In the genomic region with DNA sequence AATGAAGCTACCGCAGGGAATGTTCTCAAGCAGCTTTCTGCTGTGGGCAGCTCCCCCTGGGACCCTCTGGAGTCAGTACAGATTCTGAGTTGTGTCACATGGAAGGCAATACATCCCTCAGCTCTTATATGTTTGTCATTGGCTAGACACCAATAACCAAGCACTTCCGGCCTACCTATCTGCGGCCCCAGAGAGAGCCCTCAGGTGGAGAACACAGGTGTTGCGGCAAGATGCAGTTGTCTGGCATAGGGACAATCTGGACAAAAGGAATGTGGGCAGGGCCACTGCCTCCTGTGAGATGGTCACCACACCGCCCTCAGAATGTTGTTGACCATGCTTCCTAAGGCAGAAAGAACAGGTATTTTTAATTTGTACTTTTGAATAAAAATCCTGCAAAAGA, we compare ENCODE assay signal across 10 cellular contexts.
DNase-seq lines count a peak whose midpoint lies in the region; ATAC-seq, FAIRE-seq and TF ChIP-seq lines count a peak whose summit lies in the region.
"Had no signal": no experiment of that assay in that cellular context is flagged by ENCODE, and none has a peak within 500 bp of the region (broad histone marks: within the 10 kb centered on the region; RNA-seq: fewer than 3 reads in every experiment).

No MANE protein-coding gene starts in this region.

- H3K4me3 ChIP-seq in A673 (ENCODE audit: low read depth, low read length, poor library complexity, severe bottlenecking) (no peak overlapping the region), H1 (ENCODE audit: extremely low read depth in 1 of 4, insufficient read depth in 2 of 4, low read depth in 3 of 4, low read length in 4 of 4) (no peak overlapping the region)

- H2BK12ac ChIP-seq in H1 (ENCODE audit: low read depth, low read length), result no peak overlapping the region

- H3K27ac ChIP-seq in A673 (ENCODE audit: low read depth, low read length, poor library complexity, severe bottlenecking) (no peak overlapping the region), H1 (ENCODE audit: low read depth, low read length) (no peak overlapping the region)
- H3K27ac ChIP-seq: neutrophil had no signal

- H3K9me3 ChIP-seq in A673 (ENCODE audit: low read depth, low read length, poor library complexity, severe bottlenecking), result no peaks in the 10 kb centered on the region
- no peaks in the 10 kb centered on the region for H3K9me3 ChIP-seq in H1 (ENCODE audit: insufficient read depth in 2 of 2, low read depth in 1 of 2, low read length in 1 of 2)
- H3K9me3 ChIP-seq: neutrophil had no signal

- peak; percentile 93 for FAIRE-seq in H1 (lab: Jason Lieb, UNC)

- CTCF ChIA-PET in A673 (lab: Charles Lee), result no interaction called here
- CTCF ChIA-PET in H1 (lab: Charles Lee; ENCODE audit: partially characterized antibody), result interaction anchor here (0.6 to 6.5 kb wide), 18 partner anchors 8 to 1190 kb away, joined by 3 to 36 read pairs (median 6); no protein-coding TSS in a partner anchor

- POLR2A ChIA-PET in A673 (lab: Charles Lee; ENCODE audit: low non-redundant PET) (interaction anchor here (0.5 kb wide), 1 partner anchor 487 kb away, joined by 3 read pairs; no protein-coding TSS in a partner anchor), H1 (lab: Charles Lee; ENCODE audit: partially characterized antibody) (no interaction called here)

- H2BK120ac ChIP-seq in H1 (replicated peaks; ENCODE audit: low read depth, low read length), result no peak overlapping the region

- H4K8ac ChIP-seq in H1 (ENCODE audit: extremely low read depth, insufficient read depth, low read length), result no peak overlapping the region

- H2BK15ac ChIP-seq in H1 (ENCODE audit: low read length), result no peak overlapping the region

- H3K4me2 ChIP-seq in H1 (ENCODE audit: insufficient read depth in 1 of 2, low read depth in 2 of 2, low read length in 2 of 2), result no peak overlapping the region

- no peak overlapping the region for H2BK20ac ChIP-seq in H1 (ENCODE audit: low read length)

- TF ChIP-seq EP300 in H1 (IDR thresholded peaks at IDR 0.05; ENCODE audit: borderline replicate concordance in 1 of 2, low read depth in 2 of 2, low read length in 2 of 2), result no peak

- no peak overlapping the region for H3K18ac ChIP-seq in H1 (ENCODE audit: extremely low read depth, low read length)

- H4K20me1 ChIP-seq in H1 (replicated peaks in 1 of 2; ENCODE audit: control insufficient read depth in 1 of 2, insufficient read depth in 2 of 2, low read length in 2 of 2), result no peaks in the 10 kb centered on the region

- no TSS peak for BruUV-seq in A673 (replicated peaks; lab: Mats Ljungman, UMichigan)

- no peak overlapping the region for H2AK5ac ChIP-seq in H1 (ENCODE audit: low read depth, low read length)

- H3K56ac ChIP-seq in H1 (replicated peaks; ENCODE audit: insufficient read length, low read depth, low read length), result no peak overlapping the region

- H3K4me1 ChIP-seq in A673 (ENCODE audit: insufficient read depth, low read length, poor library complexity, severe bottlenecking) (no peaks in the 10 kb centered on the region), H1 (replicated peaks in 1 of 4; ENCODE audit: control insufficient read depth in 3 of 4, insufficient read depth in 4 of 4, low read length in 3 of 4) (no peaks in the 10 kb centered on the region)

- TF ChIP-seq CTCF in A673 (conservative IDR thresholded peaks at IDR 0.05; ENCODE audit: low read depth, low read length) (peak; percentile 32; the same call in 1 of the 2 replicates), GM12872 (IDR thresholded peaks at IDR 0.05; ENCODE audit: insufficient read depth, low read depth, low read length) (peak; percentile 52), H1 (IDR thresholded peaks at IDR 0.05; ENCODE audit: control extremely low read depth in 1 of 3, insufficient read depth in 1 of 3, low read depth in 1 of 3, low read length in 3 of 3) (peak; percentile 67 to 78 (median 75))

- no peaks in the 10 kb centered on the region for H3K79me2 ChIP-seq in H1 (ENCODE audit: control insufficient read depth in 1 of 2, insufficient read depth in 2 of 2, low read length in 2 of 2)

- no peak overlapping the region for H2BK5ac ChIP-seq in H1 (ENCODE audit: low read depth, low read length)

- no peak overlapping the region for H3K23ac ChIP-seq in H1 (ENCODE audit: insufficient read length)

- TF ChIP-seq RAD21 in H1 (IDR thresholded peaks at IDR 0.05 in 1 of 2, conservative IDR thresholded peaks at IDR 0.05 in 1 of 2; ENCODE audit: low read depth in 2 of 2, low read length in 2 of 2), result peak; percentile 47 to 61

- H3K27me3 ChIP-seq in A673 (replicated peaks; ENCODE audit: insufficient read depth, low read depth, low read length, poor library complexity) (peaks cover 4% of the 10 kb centered on the region), H1 (replicated peaks in 1 of 4; ENCODE audit: control insufficient read depth in 3 of 4, extremely low read depth in 1 of 4, insufficient read depth in 3 of 4, low read length in 3 of 4) (peaks cover 0 to 5% (median 2%) of the 10 kb centered on the region in 4 experiments; a peak in 1 of 7 replicates)

- no peak for ATAC-seq in activated CD4-positive, CD25-positive, alpha-beta regulatory T cell treated with anti-CD3 and anti-CD28 coated beads, Interleukin-2, amount 50 U/mL, for 24 hours
- ATAC-seq in HG02588 (IDR thresholded peaks at IDR 0.05; ENCODE audit: unreplicated experiment), result no peak

- no peak overlapping the region for H3K14ac ChIP-seq in H1 (ENCODE audit: insufficient read length)

- no peak overlapping the region for H4K91ac ChIP-seq in H1 (replicated peaks; ENCODE audit: insufficient read length, low read length)

- H3K23me2 ChIP-seq in H1 (ENCODE audit: low read depth, low read length), result no peaks in the 10 kb centered on the region

- peak; percentile 29 for DNase-seq in A673 (ENCODE audit: low spot score)
- DNase-seq in NCI-H1105 treated with DMSO at 0.1 percent for 48 hours (lab: John Stamatoyannopoulos, UW), result peak; percentile 21
- DNase-seq in H1 (ENCODE audit: low read depth in 1 of 2, low spot score in 2 of 2), result peak; percentile 21 to 67
- no peak for DNase-seq in DMS114 treated with DMSO at 0.1 percent for 48 hours (lab: John Stamatoyannopoulos, UW; ENCODE audit: unreplicated experiment)
- no peak for DNase-seq in mesenteric fat pad (ENCODE audit: low spot score)
- DNase-seq: stimulated activated naive B cell treated with anti-CD40 and anti-IgM and Interleukin-4, amounts not matched to agents 10 μg/mL and 1 μg/mL and 100 μg/mL, for 72 hours had no signal

- H3K4ac ChIP-seq in H1 (replicated peaks; ENCODE audit: insufficient read length, low read depth, low read length), result no peak overlapping the region

- H3K9ac ChIP-seq in H1 (replicated peaks in 1 of 4; ENCODE audit: extremely low read depth in 1 of 4, low read depth in 3 of 4, low read length in 3 of 4), result no peak overlapping the region

- H3K36me3 ChIP-seq in A673 (ENCODE audit: insufficient read depth, low read length, poor library complexity, severe bottlenecking) (no peaks in the 10 kb centered on the region), H1 (ENCODE audit: control insufficient read depth in 2 of 4, insufficient read depth in 4 of 4, low read length in 3 of 4) (no peaks in the 10 kb centered on the region)
- H3K36me3 ChIP-seq: neutrophil had no signal

- H4K5ac ChIP-seq in H1 (ENCODE audit: insufficient read length, low read depth, low read length), result no peak overlapping the region

- no peaks in the 10 kb centered on the region for H3K79me1 ChIP-seq in H1 (ENCODE audit: low read depth, low read length)

- intact Hi-C loops in A673 (cut with micrococcal nuclease; ENCODE audit: unreplicated experiment), result no loop called here

- no peak for TF ChIP-seq POLR2A in H1 (IDR thresholded peaks at IDR 0.05; ENCODE audit: control extremely low read depth in 1 of 2, low read depth in 2 of 2, low read length in 2 of 2)

- H2AFZ ChIP-seq in H1 (ENCODE audit: low read length), result peak overlapping the region; percentile 18; the same call in 1 of the 2 replicates

- 59% methylated on average over 5 of the region's 5 CpGs; no CpG with 5 or more reads in 1 of the 2 experiments for WGBS in H1 (ENCODE audit: extremely low coverage in 1 of 2, insufficient coverage in 1 of 2, insufficient read length in 1 of 2, insufficient replicate concordance in 2 of 2, low coverage in 1 of 2, low lambda C conversion rate in 2 of 2, missing lambda C conversion rate in 1 of 2), 2 experiments

TF ChIP-seq in H1, 55 proteins besides CTCF, POLR2A, EP300 and RAD21:
- TF ChIP-seq HDAC6 (IDR thresholded peaks at IDR 0.05; ENCODE audit: low read depth, low read length) (no peak), TEAD4 (IDR thresholded peaks at IDR 0.05; ENCODE audit: low read depth, low read length) (0 out of 2 replicates have a peak, but pooled peaks have one; percentile 34), CEBPB (IDR thresholded peaks at IDR 0.05; ENCODE audit: low read depth, low read length) (no peak)
- TF ChIP-seq, protein P1, sequence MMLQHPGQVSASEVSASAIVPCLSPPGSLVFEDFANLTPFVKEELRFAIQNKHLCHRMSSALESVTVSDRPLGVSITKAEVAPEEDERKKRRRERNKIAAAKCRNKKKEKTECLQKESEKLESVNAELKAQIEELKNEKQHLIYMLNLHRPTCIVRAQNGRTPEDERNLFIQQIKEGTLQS (IDR thresholded peaks at IDR 0.05; ENCODE audit: insufficient read depth, low read depth, low read length), result 0 out of 2 replicates have a peak, but pooled peaks have one; percentile 8

Comparison
In these comparisons a context has a peak if more than half of its experiments do, and no peak if none do; other contexts are left out.
1. DNase-seq: peak in A673 (single experiment), NCI-H1105 treated with DMSO at 0.1 percent for 48 hours (single experiment) and H1 (2 of 2); none in DMS114 treated with DMSO at 0.1 percent for 48 hours (single experiment) and mesenteric fat pad (single experiment).
2. Peak in every context shown above with its lines, with median percentiles within 50 percentile points of each other: CTCF ChIP-seq.